9 cellular contexts compared by ENCODE assay signal in the genomic region with DNA sequence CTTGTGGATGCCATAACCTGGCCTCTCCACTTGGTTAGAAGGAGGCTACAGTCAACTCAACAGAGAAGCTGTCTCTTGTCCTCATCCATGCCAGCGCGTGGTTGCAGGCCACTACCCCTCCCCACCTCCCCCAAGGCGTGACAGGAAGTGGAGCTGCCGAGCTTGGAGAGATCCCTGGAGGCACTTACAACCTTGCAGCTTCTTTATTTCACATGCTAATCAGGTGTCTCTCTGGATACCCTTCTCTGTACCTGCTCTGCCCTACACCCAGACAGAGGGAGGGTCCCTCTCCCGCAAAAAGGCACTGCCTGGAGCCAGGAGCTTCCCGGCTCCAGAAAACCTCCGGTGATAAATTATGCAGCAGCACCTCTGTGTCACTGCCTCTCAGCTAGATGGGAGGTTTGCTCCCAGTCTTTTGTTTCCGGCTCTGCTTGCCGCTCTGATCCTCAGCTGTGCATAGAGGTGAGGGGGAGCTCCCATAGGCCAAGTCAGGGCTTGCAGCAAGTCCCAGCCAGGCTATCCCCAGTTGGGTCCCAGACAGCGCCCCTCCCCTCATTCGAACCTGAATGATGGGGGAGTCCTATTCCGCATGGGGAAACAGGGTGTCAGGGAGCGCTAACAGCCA. TPM values are rescaled to one million over a fixed set of nuclear protein-coding genes. Genes with fewer than 3 reads are reported as not detected.
DNase-seq lines count a peak whose midpoint lies in the region; ATAC-seq and TF ChIP-seq lines count a peak whose summit lies in the region.
"Had no signal": no experiment of that assay in that cellular context is flagged by ENCODE, and none has a peak within 500 bp of the region (broad histone marks: within the 10 kb centered on the region; RNA-seq: fewer than 3 reads in every experiment).

No MANE protein-coding gene starts in this region.

- H3K27me3 ChIP-seq in H7 (ENCODE audit: control insufficient read depth, insufficient read depth, low read length) = peaks cover 8% of the 10 kb centered on the region; the same call in 1 of the 2 replicates
- H3K27me3 ChIP-seq in ectodermal cell (ENCODE audit: control insufficient read depth, insufficient read depth, low read length, poor library complexity, severe bottlenecking) = no peaks in the 10 kb centered on the region
- peaks cover 20% of the 10 kb centered on the region for H3K27me3 ChIP-seq in neural cell (ENCODE audit: insufficient read depth, low read depth, low read length)

- TF ChIP-seq CTCF in neural cell (IDR thresholded peaks at IDR 0.05; ENCODE audit: poor library complexity, severe bottlenecking) (peak; percentile 42), lower leg skin (IDR thresholded peaks at IDR 0.05) (no peak)

- intact Hi-C loops in lower leg skin (cut with DNase I; ENCODE audit: low total_unique reads) = no loop called here

- no peaks in the 10 kb centered on the region for H4K20me1 ChIP-seq in neural cell (ENCODE audit: insufficient read depth)

- H3K4me1 ChIP-seq in ectodermal cell (ENCODE audit: control insufficient read depth, insufficient read depth, low read length) = peaks cover 45% of the 10 kb centered on the region

- no peaks in the 10 kb centered on the region for H3K36me3 ChIP-seq in H7 (replicated peaks; ENCODE audit: control insufficient read depth, insufficient read depth, low read length)
- no peaks in the 10 kb centered on the region for H3K36me3 ChIP-seq in ectodermal cell (ENCODE audit: control insufficient read depth, insufficient read depth, low read length)
- H3K36me3 ChIP-seq in neural cell (ENCODE audit: insufficient read depth, low read length) = no peaks in the 10 kb centered on the region

- no peaks in the 10 kb centered on the region for H3F3A ChIP-seq in neural cell (ENCODE audit: insufficient read depth, low read length, poor library complexity, severe bottlenecking)

- H3K9me3 ChIP-seq in ectodermal cell (ENCODE audit: control insufficient read depth, low read length) (no peaks in the 10 kb centered on the region), neural cell (ENCODE audit: low read length) (no peaks in the 10 kb centered on the region)

- H3K4me3 ChIP-seq in H7 (ENCODE audit: insufficient read depth, low read depth, low read length) = peak overlapping the region; percentile 21
- peak overlapping the region; percentile 34 for H3K4me3 ChIP-seq in ectodermal cell (ENCODE audit: insufficient read depth, low read depth, low read length)
- H3K4me3 ChIP-seq in neural cell (ENCODE audit: low read length) = peak overlapping the region; percentile 60
- H3K4me3 ChIP-seq in lower leg skin (ENCODE audit: low read depth, poor library complexity, severe bottlenecking) = no peak overlapping the region

- H3K9me2 ChIP-seq in neural cell (ENCODE audit: insufficient read depth, low read length) = no peaks in the 10 kb centered on the region

- peak; percentile 29 for TF ChIP-seq RAD21 in neural cell (conservative IDR thresholded peaks at IDR 0.05)

- no peak for TF ChIP-seq POLR2A in lower leg skin (IDR thresholded peaks at IDR 0.05)

- H3K27ac ChIP-seq in ectodermal cell (ENCODE audit: insufficient read depth, low read depth, low read length, poor library complexity, severe bottlenecking) = peak overlapping the region; percentile 85
- peak overlapping the region; percentile 85 for H3K27ac ChIP-seq in neural cell (ENCODE audit: low read length)

- 2 to 3% methylated on average over 13 of the region's 13 CpGs for WGBS in ectodermal cell, 2 experiments
- WGBS in lower leg skin, 2 donors = 34 to 41% methylated on average over 13 of the region's 13 CpGs

- ATAC-seq in HG03025 (IDR thresholded peaks at IDR 0.05; ENCODE audit: low FRiP score, unreplicated experiment) (no peak), GM21737 (IDR thresholded peaks at IDR 0.05; ENCODE audit: unreplicated experiment) (no peak)
- ATAC-seq in activated CD4-positive, CD25-positive, alpha-beta regulatory T cell treated with anti-CD3 and anti-CD28 coated beads, Interleukin-2, amount 50 U/mL, for 24 hours = no peak

- H3K4me2 ChIP-seq in neural cell (ENCODE audit: low read length) = peak overlapping the region; percentile 66

- peak; percentile 75 for DNase-seq in H7
- DNase-seq in NCI-H2227 treated with DMSO at 0.1 percent for 48 hours (lab: John Stamatoyannopoulos, UW) = peak; percentile 31
- no peak for DNase-seq in lower leg skin (ENCODE audit: low spot score in 2 of 2)
- DNase-seq: activated CD8-positive, alpha-beta memory T cell treated with anti-CD3 and anti-CD28 coated beads for 24 hours had no signal

- peak overlapping the region; percentile 86 for H2AFZ ChIP-seq in neural cell (ENCODE audit: low read depth, low read length)

- peak overlapping the region; percentile 76 for H3K9ac ChIP-seq in neural cell (ENCODE audit: low read length)

- no peaks in the 10 kb centered on the region for H3K79me2 ChIP-seq in neural cell (replicated peaks; ENCODE audit: insufficient read depth, low read length)

- peak; percentile 38 for TF ChIP-seq EP300 in neural cell (conservative IDR thresholded peaks at IDR 0.05; ENCODE audit: poor library complexity, severe bottlenecking)

TF ChIP-seq in neural cell, 6 proteins besides CTCF, POLR2A, EP300 and RAD21:
- TF ChIP-seq EZH2 (IDR thresholded peaks at IDR 0.05; ENCODE audit: borderline replicate concordance, insufficient read depth, low read length, poor library complexity, severe bottlenecking) (no peak), SMC3 (conservative IDR thresholded peaks at IDR 0.05; ENCODE audit: poor library complexity) (peak; percentile 32), POLR2AphosphoS5 (IDR thresholded peaks at IDR 0.05) (peak; percentile 38), MXI1 (conservative IDR thresholded peaks at IDR 0.05; ENCODE audit: poor library complexity, severe bottlenecking) (peak; percentile 56), TAF1 (IDR thresholded peaks at IDR 0.05; ENCODE audit: low read depth) (peak; percentile 67)
- TF ChIP-seq, protein P1, sequence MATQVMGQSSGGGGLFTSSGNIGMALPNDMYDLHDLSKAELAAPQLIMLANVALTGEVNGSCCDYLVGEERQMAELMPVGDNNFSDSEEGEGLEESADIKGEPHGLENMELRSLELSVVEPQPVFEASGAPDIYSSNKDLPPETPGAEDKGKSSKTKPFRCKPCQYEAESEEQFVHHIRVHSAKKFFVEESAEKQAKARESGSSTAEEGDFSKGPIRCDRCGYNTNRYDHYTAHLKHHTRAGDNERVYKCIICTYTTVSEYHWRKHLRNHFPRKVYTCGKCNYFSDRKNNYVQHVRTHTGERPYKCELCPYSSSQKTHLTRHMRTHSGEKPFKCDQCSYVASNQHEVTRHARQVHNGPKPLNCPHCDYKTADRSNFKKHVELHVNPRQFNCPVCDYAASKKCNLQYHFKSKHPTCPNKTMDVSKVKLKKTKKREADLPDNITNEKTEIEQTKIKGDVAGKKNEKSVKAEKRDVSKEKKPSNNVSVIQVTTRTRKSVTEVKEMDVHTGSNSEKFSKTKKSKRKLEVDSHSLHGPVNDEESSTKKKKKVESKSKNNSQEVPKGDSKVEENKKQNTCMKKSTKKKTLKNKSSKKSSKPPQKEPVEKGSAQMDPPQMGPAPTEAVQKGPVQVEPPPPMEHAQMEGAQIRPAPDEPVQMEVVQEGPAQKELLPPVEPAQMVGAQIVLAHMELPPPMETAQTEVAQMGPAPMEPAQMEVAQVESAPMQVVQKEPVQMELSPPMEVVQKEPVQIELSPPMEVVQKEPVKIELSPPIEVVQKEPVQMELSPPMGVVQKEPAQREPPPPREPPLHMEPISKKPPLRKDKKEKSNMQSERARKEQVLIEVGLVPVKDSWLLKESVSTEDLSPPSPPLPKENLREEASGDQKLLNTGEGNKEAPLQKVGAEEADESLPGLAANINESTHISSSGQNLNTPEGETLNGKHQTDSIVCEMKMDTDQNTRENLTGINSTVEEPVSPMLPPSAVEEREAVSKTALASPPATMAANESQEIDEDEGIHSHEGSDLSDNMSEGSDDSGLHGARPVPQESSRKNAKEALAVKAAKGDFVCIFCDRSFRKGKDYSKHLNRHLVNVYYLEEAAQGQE (IDR thresholded peaks at IDR 0.05; ENCODE audit: borderline replicate concordance) = peak; percentile 70

RNA-seq across cellular contexts. Expression of gene LRP4, which starts 5.7 kb away (rescaled TPM):
- 16.7 and 25.0 TPM in 2 replicates for total RNA-seq in H7 (2014; rRNA removed; shearing (Covaris generic))
- 60.5 TPM for polyA plus RNA-seq in ectodermal cell (2013, experiment 1 of 4)
- polyA plus RNA-seq in ectodermal cell (2013, experiment 2 of 4) = 63.5 TPM
- polyA plus RNA-seq in ectodermal cell (2013, experiment 3 of 4) = 41.1 TPM
- 49.9 TPM for polyA plus RNA-seq in ectodermal cell (2013, experiment 4 of 4)
- 0.18 TPM in 1 of 2 replicates, not detected in the other for polyA plus RNA-seq in neural cell
- polyA minus RNA-seq in neural cell = 0.24 and 0.46 TPM in 2 replicates
- 100 to 1,000 TPM in 3 of 4 donors, 10 to 100 TPM in 1; 65.5 to 164 (median 111) TPM for total RNA-seq in lower leg skin

RNA-seq across cellular contexts. Expression of gene CSTPP1, which starts 23.9 kb away (rescaled TPM):
- total RNA-seq in H7 (2014; rRNA removed; shearing (Covaris generic)) = 21.0 and 29.3 TPM in 2 replicates
- 83.1 TPM for polyA plus RNA-seq in ectodermal cell (2013, experiment 1 of 4)
- polyA plus RNA-seq in ectodermal cell (2013, experiment 2 of 4) = 85.2 TPM
- polyA plus RNA-seq in ectodermal cell (2013, experiment 3 of 4) = 68.8 TPM
- 75.8 TPM for polyA plus RNA-seq in ectodermal cell (2013, experiment 4 of 4)
- polyA plus RNA-seq in neural cell = 46.4 and 64.3 TPM in 2 replicates
- 54.8 and 57.9 TPM in 2 replicates for polyA minus RNA-seq in neural cell
- total RNA-seq in lower leg skin = 10 to 100 TPM; 47.5 to 87.6 (median 57.7) TPM

Comparison
In these comparisons a context has a peak if more than half of its experiments do, and no peak if none do; other contexts are left out.
1. DNase-seq: peak in H7 (single experiment) and NCI-H2227 treated with DMSO at 0.1 percent for 48 hours (single experiment); none in lower leg skin (0 of 2).